20 cellular contexts compared by ENCODE assay signal in the genomic region with DNA sequence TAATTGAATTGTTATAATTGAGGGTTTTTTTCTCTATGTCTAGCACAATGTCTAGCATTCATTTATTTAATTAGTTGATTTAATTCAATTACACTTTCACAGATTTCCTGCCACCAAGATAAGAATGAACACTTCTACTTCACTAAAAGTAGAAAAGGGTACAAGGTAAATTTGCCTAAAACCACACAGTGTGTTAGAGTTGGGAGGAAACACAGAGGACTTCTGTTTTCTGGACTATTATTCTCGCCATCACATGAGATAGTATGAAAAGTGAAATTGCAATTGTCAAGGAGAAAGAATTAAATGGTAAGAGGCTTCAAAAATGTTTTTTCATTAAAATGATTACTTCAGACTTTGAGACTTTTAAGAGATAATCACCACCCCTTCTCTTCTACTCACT.
DNase-seq lines count a peak whose midpoint lies in the region; ATAC-seq, FAIRE-seq and TF ChIP-seq lines count a peak whose summit lies in the region.
"Had no signal": no experiment of that assay in that cellular context is flagged by ENCODE, and none has a peak within 500 bp of the region (broad histone marks: within the 10 kb centered on the region; RNA-seq: fewer than 3 reads in every experiment).

No MANE protein-coding gene starts in this region.

- peak overlapping the region; percentile 98 to 99 (median 99) for H3K27ac Mint-ChIP-seq in CD4-positive, alpha-beta memory T cell
- peak overlapping the region; percentile 85 for H3K27ac Mint-ChIP-seq in activated CD8-positive, alpha-beta T cell treated with anti-CD3 and anti-CD28 coated beads, Interleukin-2, amount 10 ng/mL, durations not matched to agents 7 days and 5 days
- H3K27ac Mint-ChIP-seq in naive thymus-derived CD4-positive, alpha-beta T cell = peak overlapping the region; percentile 92 to 100 (median 98)

- peaks cover 85 to 100% (median 93%) of the 10 kb centered on the region in 4 donors for H3K4me1 Mint-ChIP-seq in CD4-positive, alpha-beta memory T cell
- H3K4me1 Mint-ChIP-seq in activated CD8-positive, alpha-beta T cell treated with anti-CD3 and anti-CD28 coated beads, Interleukin-2, amount 10 ng/mL, durations not matched to agents 7 days and 5 days (ENCODE audit: low read depth) = peaks cover 97% of the 10 kb centered on the region
- H3K4me1 Mint-ChIP-seq in naive thymus-derived CD4-positive, alpha-beta T cell = peaks cover 79 to 100% (median 97%) of the 10 kb centered on the region in 7 donors

- peak overlapping the region; percentile 56 to 93 (median 82) for H3K4me3 Mint-ChIP-seq in CD4-positive, alpha-beta memory T cell
- H3K4me3 Mint-ChIP-seq in activated CD8-positive, alpha-beta T cell treated with anti-CD3 and anti-CD28 coated beads, Interleukin-2, amount 10 ng/mL, durations not matched to agents 7 days and 5 days = peak overlapping the region; percentile 56
- H3K4me3 Mint-ChIP-seq in naive thymus-derived CD4-positive, alpha-beta T cell = peak overlapping the region; percentile 73 to 99 (median 84)

- no peak for DNase-seq in CD4-positive, alpha-beta memory T cell
- DNase-seq in GM12892 (ENCODE audit: insufficient read length) (no peak), LoVo (ENCODE audit: low spot score) (no peak)
- DNase-seq in activated CD8-positive, alpha-beta T cell treated with anti-CD3 and anti-CD28 coated beads, Interleukin-2, amount 10 ng/mL, durations not matched to agents 7 days and 5 days = no peak
- no peak for DNase-seq in naive thymus-derived CD4-positive, alpha-beta T cell
- DNase-seq: activated CD4-positive, CD25-positive, alpha-beta regulatory T cell; body of pancreas; dorsolateral prefrontal cortex; esophagus squamous epithelium; heart right ventricle; kidney; MG63; NCI-H2081; NCI-H526 treated with DMSO at 0.1 percent for 48 hours; ovary; small intestine had no signal

- POLR2A ChIA-PET in CD4-positive, alpha-beta memory T cell (lab: Charles Lee; ENCODE audit: partially characterized antibody) = interaction anchor here (0.9 to 23.5 kb wide), 16 partner anchors 9 to 252 kb away, joined by 3 to 1488 read pairs (median 96); partner anchors contain the start of gene FLI1
- POLR2A ChIA-PET in activated CD8-positive, alpha-beta T cell treated with anti-CD3 and anti-CD28 coated beads, Interleukin-2, amount 10 ng/mL, durations not matched to agents 7 days and 5 days (lab: Charles Lee) = interaction anchor here (1.5 to 11.1 kb wide), 7 partner anchors 9 to 187 kb away, joined by 3 to 230 read pairs (median 15); no protein-coding TSS in a partner anchor
- POLR2A ChIA-PET in naive thymus-derived CD4-positive, alpha-beta T cell (lab: Charles Lee) = interaction anchor here (1.2 to 23.5 kb wide), 16 partner anchors 11 to 187 kb away, joined by 4 to 560 read pairs (median 64); no protein-coding TSS in a partner anchor

- CTCF ChIA-PET in CD4-positive, alpha-beta memory T cell (lab: Charles Lee; ENCODE audit: partially characterized antibody) = interaction anchor here (1.2 to 7.2 kb wide), 9 partner anchors 10 to 189 kb away, joined by 3 to 50 read pairs (median 8); no protein-coding TSS in a partner anchor
- CTCF ChIA-PET in activated CD8-positive, alpha-beta T cell treated with anti-CD3 and anti-CD28 coated beads, Interleukin-2, amount 10 ng/mL, durations not matched to agents 7 days and 5 days (lab: Charles Lee) = interaction anchor here (1.1 to 2.3 kb wide), 13 partner anchors 7 to 154 kb away, joined by 3 to 17 read pairs (median 6); no protein-coding TSS in a partner anchor
- CTCF ChIA-PET in naive thymus-derived CD4-positive, alpha-beta T cell (lab: Charles Lee) = interaction anchor here (0.8 to 1.7 kb wide), 6 partner anchors 10 to 154 kb away, joined by 3 to 6 read pairs (median 5); no protein-coding TSS in a partner anchor

- H3K27me3 Mint-ChIP-seq in CD4-positive, alpha-beta memory T cell = no peaks in the 10 kb centered on the region
- no peaks in the 10 kb centered on the region for H3K27me3 Mint-ChIP-seq in activated CD8-positive, alpha-beta T cell treated with anti-CD3 and anti-CD28 coated beads, Interleukin-2, amount 10 ng/mL, durations not matched to agents 7 days and 5 days (ENCODE audit: low read depth)
- no peaks in the 10 kb centered on the region for H3K27me3 Mint-ChIP-seq in naive thymus-derived CD4-positive, alpha-beta T cell

- H3K27me3 ChIP-seq in CD4-positive, alpha-beta memory T cell (ENCODE audit: insufficient read depth, low read length) = no peaks in the 10 kb centered on the region
- H3K27me3 ChIP-seq in naive thymus-derived CD4-positive, alpha-beta T cell (ENCODE audit: control insufficient read depth in 2 of 2, insufficient read depth in 2 of 2, low read length in 2 of 2) = no peaks in the 10 kb centered on the region
- H3K27me3 ChIP-seq: body of pancreas, dorsolateral prefrontal cortex, esophagus squamous epithelium, heart right ventricle, MG63, ovary had no signal

- peaks cover 80% of the 10 kb centered on the region for H3K36me3 ChIP-seq in CD4-positive, alpha-beta memory T cell (ENCODE audit: insufficient read depth, low read length)
- peaks cover 52 to 70% (median 62%) of the 10 kb centered on the region in 3 experiments for H3K36me3 ChIP-seq in naive thymus-derived CD4-positive, alpha-beta T cell (ENCODE audit: control insufficient read depth in 2 of 3, insufficient read depth in 3 of 3, low read length in 3 of 3)
- H3K36me3 ChIP-seq: ovary had no signal

- H3K4me1 ChIP-seq in CD4-positive, alpha-beta memory T cell (ENCODE audit: insufficient read depth, low read length) = peaks cover 100% of the 10 kb centered on the region
- peaks cover 91 to 98% of the 10 kb centered on the region in 2 donors for H3K4me1 ChIP-seq in naive thymus-derived CD4-positive, alpha-beta T cell (ENCODE audit: control insufficient read depth in 2 of 2, insufficient read depth in 2 of 2, low read length in 2 of 2)

- H3K9me3 ChIP-seq in CD4-positive, alpha-beta memory T cell (ENCODE audit: control insufficient read depth in 1 of 2, low read length in 2 of 2) = no peaks in the 10 kb centered on the region
- H3K9me3 ChIP-seq in naive thymus-derived CD4-positive, alpha-beta T cell (ENCODE audit: control insufficient read depth in 2 of 3, low read length in 3 of 3) = no peaks in the 10 kb centered on the region
- H3K9me3 ChIP-seq: body of pancreas, esophagus squamous epithelium, heart right ventricle, MG63, ovary had no signal

- H3K36me3 Mint-ChIP-seq in CD4-positive, alpha-beta memory T cell = peaks cover 92 to 96% of the 10 kb centered on the region in 2 donors
- H3K36me3 Mint-ChIP-seq in activated CD8-positive, alpha-beta T cell treated with anti-CD3 and anti-CD28 coated beads, Interleukin-2, amount 10 ng/mL, durations not matched to agents 7 days and 5 days (ENCODE audit: low read depth) = peaks cover 98% of the 10 kb centered on the region
- H3K36me3 Mint-ChIP-seq in naive thymus-derived CD4-positive, alpha-beta T cell = peaks cover 24 to 91% (median 87%) of the 10 kb centered on the region in 5 donors

- FAIRE-seq in GM12892 (lab: Jason Lieb, UNC) = peak; percentile 86
- FAIRE-seq: kidney, small intestine had no signal

- intact Hi-C loops in CD4-positive, alpha-beta memory T cell (cut with micrococcal nuclease) = loop anchor here (2.0 to 10.0 kb wide), 2 partner anchors 39 to 443 kb away; no protein-coding TSS in a partner anchor
- intact Hi-C loops in naive thymus-derived CD4-positive, alpha-beta T cell (cut with micrococcal nuclease) = loop anchor here (1.0 to 10.0 kb wide), 7 partner anchors 7 to 443 kb away; partner anchors contain the start of gene FLI1 (in 1 of the 2)

- peak overlapping the region in 1 of 2 donors; percentile 26 for H3K4me3 ChIP-seq in CD4-positive, alpha-beta memory T cell (ENCODE audit: low read length in 2 of 2)
- H3K4me3 ChIP-seq in naive thymus-derived CD4-positive, alpha-beta T cell (ENCODE audit: low read length) = peak overlapping the region; percentile 38
- H3K4me3 ChIP-seq: body of pancreas, dorsolateral prefrontal cortex, esophagus squamous epithelium, heart right ventricle, MG63, ovary had no signal

- ATAC-seq in activated CD8-positive, alpha-beta T cell treated with anti-CD3 and anti-CD28 coated beads, Interleukin-2, amount 10 ng/mL, durations not matched to agents 7 days and 5 days = no peak
- ATAC-seq in naive thymus-derived CD4-positive, alpha-beta T cell = no peak
- ATAC-seq in HG03565 (IDR thresholded peaks at IDR 0.05; ENCODE audit: unreplicated experiment) = no peak
- ATAC-seq in HG03457 (IDR thresholded peaks at IDR 0.05; ENCODE audit: unreplicated experiment) = no peak
- ATAC-seq: body of pancreas, heart right ventricle, Panc1 had no signal

- peak overlapping the region; percentile 94 for H3K27ac ChIP-seq in CD4-positive, alpha-beta memory T cell (ENCODE audit: low read depth, low read length)
- peak overlapping the region; percentile 97 for H3K27ac ChIP-seq in naive thymus-derived CD4-positive, alpha-beta T cell (ENCODE audit: low read depth, low read length)
- H3K27ac ChIP-seq: body of pancreas, C4-2B, dorsolateral prefrontal cortex had no signal

- no peaks in the 10 kb centered on the region for H3K9me3 Mint-ChIP-seq in CD4-positive, alpha-beta memory T cell
- no peaks in the 10 kb centered on the region for H3K9me3 Mint-ChIP-seq in activated CD8-positive, alpha-beta T cell treated with anti-CD3 and anti-CD28 coated beads, Interleukin-2, amount 10 ng/mL, durations not matched to agents 7 days and 5 days (ENCODE audit: insufficient read depth)
- H3K9me3 Mint-ChIP-seq in naive thymus-derived CD4-positive, alpha-beta T cell = peaks cover 0 to 1% (median 0%) of the 10 kb centered on the region in 11 donors

- no peak for TF ChIP-seq POLR2A in GM12892 (IDR thresholded peaks at IDR 0.05; ENCODE audit: low read depth, low read length)
